8 cellular contexts compared by ENCODE assay signal in genomic region chr11:8092587-8093424, GRCh38. TPM values are rescaled to one million over a fixed set of nuclear protein-coding genes. Genes with fewer than 3 reads are reported as not detected.
DNase-seq lines count a peak whose midpoint lies in the region; ATAC-seq, FAIRE-seq and TF ChIP-seq lines count a peak whose summit lies in the region.

No MANE protein-coding gene starts in this region.

- no peak overlapping the region for H3K4me2 ChIP-seq in DND-41 (ENCODE audit: insufficient read depth, low read length)
- no peak overlapping the region for H3K4me2 ChIP-seq in IMR-90 (ENCODE audit: low read depth, low read length)
- peak overlapping the region; percentile 34; the same call in 1 of the 2 replicates for H3K4me2 ChIP-seq in K562 (ENCODE audit: insufficient read depth, low read length)

- WGBS in IMR-90 (ENCODE audit: extremely low coverage in 2 of 2, insufficient read length in 1 of 2), 2 experiments, result 79% methylated on average over 5 of the region's 11 CpGs; no CpG with 5 or more reads in 1 of the 2 experiments
- WGBS in K562 (ENCODE audit: insufficient coverage, low coverage, missing lambda C conversion rate), result 3% methylated on average over 11 of the region's 11 CpGs

- H3K56ac ChIP-seq in IMR-90 (ENCODE audit: extremely low read depth, insufficient read depth, low read length), result no peak overlapping the region

- no peak overlapping the region for H3K18ac ChIP-seq in IMR-90 (ENCODE audit: low read depth, low read length)

- TF ChIP-seq POLR2A in IMR-90 (IDR thresholded peaks at IDR 0.05; ENCODE audit: low read depth, low read length), result no peak
- no peak for TF ChIP-seq POLR2A in K562 (conservative IDR thresholded peaks at IDR 0.05)

- H3K14ac ChIP-seq in IMR-90 (replicated peaks; ENCODE audit: low read depth, low read length), result no peak overlapping the region

- CTCF ChIA-PET in IMR-90 (lab: Yijun Ruan, JAX) (interaction anchor here (1.2 to 5.3 kb wide), 3 partner anchors 12 to 86 kb away, joined by 3 to 30 read pairs (median 4); no protein-coding TSS in a partner anchor), K562 (lab: Yijun Ruan, JAX; ENCODE audit: low intra/inter-chr PET ratio) (interaction anchor here (0.6 to 1.5 kb wide), 3 partner anchors 60 to 92 kb away, joined by 3 to 4 read pairs (median 3); no protein-coding TSS in a partner anchor)

- H3K27ac ChIP-seq in DND-41 (ENCODE audit: low read length) (no peak overlapping the region), IMR-90 (ENCODE audit: insufficient read depth, low read length) (no peak overlapping the region), K562 (ENCODE audit: extremely low read depth, low read depth, low read length) (no peak overlapping the region), kidney (ENCODE audit: low read depth in 2 of 2, low read length in 2 of 2) (peak overlapping the region in 1 of 2 donors; percentile 43)

- TF ChIP-seq CTCF in DND-41 (IDR thresholded peaks at IDR 0.05; ENCODE audit: borderline replicate concordance, extremely low read depth, low read length, poor library complexity, severe bottlenecking) (peak; percentile 56), IMR-90 (conservative IDR thresholded peaks at IDR 0.05; ENCODE audit: low read depth, low read length) (peak; percentile 73), K562 (IDR thresholded peaks at IDR 0.05 in 2 of 3, conservative IDR thresholded peaks at IDR 0.05 in 1 of 3; ENCODE audit: insufficient read depth in 2 of 3, low read depth in 1 of 3, low read length in 3 of 3) (peak; percentile 75 to 77 (median 75)), kidney (IDR thresholded peaks at IDR 0.05; ENCODE audit: borderline replicate concordance, extremely low read depth, insufficient read depth) (peak; percentile 73)

- no peak overlapping the region for H3K4me3 Mint-ChIP-seq in activated T-helper 2 cell treated with anti-CD3 and anti-CD28 coated beads, Interferon-gamma antibody, Interleukin-2, Interleukin-4, amounts not matched to agents 10 μg/mL and 5 μg/mL and 100 μg/mL, durations not matched to agents 14 hours and 24 hours and 36 hours (ENCODE audit: low read depth)

- no peaks in the 10 kb centered on the region for H3K4me1 Mint-ChIP-seq in activated T-helper 2 cell treated with anti-CD3 and anti-CD28 coated beads, Interferon-gamma antibody, Interleukin-2, Interleukin-4, amounts not matched to agents 10 μg/mL and 5 μg/mL and 100 μg/mL, durations not matched to agents 14 hours and 24 hours and 36 hours (ENCODE audit: low read depth)

- TF ChIP-seq RAD21 in IMR-90 (IDR thresholded peaks at IDR 0.05; ENCODE audit: low read length) (peak; percentile 59), K562 (CRISPR knock-in tag; conservative IDR thresholded peaks at IDR 0.05 in 1 of 2, IDR thresholded peaks at IDR 0.05 in 1 of 2) (peak; percentile 32 to 47)

- no peak overlapping the region for H2BK20ac ChIP-seq in IMR-90 (ENCODE audit: low read depth, low read length)

- no peak overlapping the region for H3K23ac ChIP-seq in IMR-90 (ENCODE audit: low read depth, low read length)

- FAIRE-seq in K562 (lab: Jason Lieb, UNC), result peak; percentile 82
- no peak for FAIRE-seq in kidney (lab: Jason Lieb, UNC)

- BruUV-seq in IMR-90 (replicated peaks; lab: Mats Ljungman, UMichigan) (no TSS peak), K562 (replicated peaks; lab: Mats Ljungman, UMichigan) (no TSS peak)

- no peak overlapping the region for H4K91ac ChIP-seq in IMR-90 (ENCODE audit: insufficient read depth, low read depth, low read length)

- H3K27ac Mint-ChIP-seq in activated T-helper 2 cell treated with anti-CD3 and anti-CD28 coated beads, Interferon-gamma antibody, Interleukin-2, Interleukin-4, amounts not matched to agents 10 μg/mL and 5 μg/mL and 100 μg/mL, durations not matched to agents 14 hours and 24 hours and 36 hours, result no peak overlapping the region

- 0 out of 2 replicates have a peak overlapping the region, but pooled peaks have one; percentile 48 for H2AFZ ChIP-seq in DND-41 (ENCODE audit: low read depth, low read length)
- peak overlapping the region; percentile 82 for H2AFZ ChIP-seq in IMR-90 (replicated peaks; ENCODE audit: low read length, poor library complexity)
- H2AFZ ChIP-seq in K562 (ENCODE audit: low read depth, low read length), result peak overlapping the region; percentile 87

- dilution Hi-C loops in IMR-90 (cut with HindIII; ENCODE audit: low sequenced_read_pairs, unreplicated experiment), result no loop called here

- H3K9me1 ChIP-seq in IMR-90 (ENCODE audit: insufficient read depth, low read length) (no peaks in the 10 kb centered on the region), K562 (ENCODE audit: control insufficient read depth, insufficient read depth, low read length) (no peaks in the 10 kb centered on the region)

- in situ Hi-C loops in IMR-90 (cut with MboI; ENCODE audit: low sequenced_read_pairs) (loop anchor here (10.0 to 25.0 kb wide), 3 partner anchors 58 to 406 kb away; no protein-coding TSS in a partner anchor), K562 (cut with MboI) (loop anchor here (10.0 kb wide), 1 partner anchor 198 kb away; no protein-coding TSS in a partner anchor)

- H2BK5ac ChIP-seq in IMR-90 (ENCODE audit: low read depth, low read length, poor library complexity, severe bottlenecking), result no peak overlapping the region

- no peak overlapping the region for H2AK5ac ChIP-seq in IMR-90 (ENCODE audit: low read depth, low read length)

- H3K79me1 ChIP-seq in IMR-90 (ENCODE audit: low read depth in 1 of 2, low read length in 2 of 2), result peaks cover 0 to 2% of the 10 kb centered on the region in 2 experiments; a peak in 1 of 4 replicates

- no peak for TF ChIP-seq EP300 in K562 (IDR thresholded peaks at IDR 0.05; ENCODE audit: low read length)

- peak overlapping the region in 1 of 2 experiments; percentile 61; a peak in 1 of 4 replicates for H4K8ac ChIP-seq in IMR-90 (ENCODE audit: low read depth in 2 of 2, low read length in 2 of 2)

- peak overlapping the region; percentile 23 for H2AK9ac ChIP-seq in IMR-90 (replicated peaks; ENCODE audit: low read depth, low read length, poor library complexity)

- H2BK15ac ChIP-seq in IMR-90 (ENCODE audit: low read depth, low read length), result no peak overlapping the region

- no peak overlapping the region for H3K9ac ChIP-seq in DND-41 (ENCODE audit: low read depth, low read length)
- H3K9ac ChIP-seq in IMR-90 (ENCODE audit: low read depth, low read length), result no peak overlapping the region
- no peak overlapping the region for H3K9ac ChIP-seq in K562 (ENCODE audit: insufficient read depth in 1 of 2, low read depth in 2 of 2, low read length in 2 of 2)
- H3K9ac ChIP-seq in kidney (ENCODE audit: low read length in 2 of 2), result peak overlapping the region in 1 of 2 donors; percentile 55

- H3K27me3 Mint-ChIP-seq in activated T-helper 2 cell treated with anti-CD3 and anti-CD28 coated beads, Interferon-gamma antibody, Interleukin-2, Interleukin-4, amounts not matched to agents 10 μg/mL and 5 μg/mL and 100 μg/mL, durations not matched to agents 14 hours and 24 hours and 36 hours (ENCODE audit: low read depth), result no peaks in the 10 kb centered on the region

- H3K9me3 Mint-ChIP-seq in activated T-helper 2 cell treated with anti-CD3 and anti-CD28 coated beads, Interferon-gamma antibody, Interleukin-2, Interleukin-4, amounts not matched to agents 10 μg/mL and 5 μg/mL and 100 μg/mL, durations not matched to agents 14 hours and 24 hours and 36 hours, result no peaks in the 10 kb centered on the region

- H3K79me2 ChIP-seq in DND-41 (ENCODE audit: insufficient read depth, low read length), result no peaks in the 10 kb centered on the region
- H3K79me2 ChIP-seq in K562 (ENCODE audit: control insufficient read depth, insufficient read depth, low read length), result no peaks in the 10 kb centered on the region

- H4K20me1 ChIP-seq in DND-41 (ENCODE audit: insufficient read depth, low read length), result no peaks in the 10 kb centered on the region; the same call in 1 of the 2 replicates
- peaks cover 10% of the 10 kb centered on the region; the same call in 1 of the 2 replicates for H4K20me1 ChIP-seq in IMR-90 (ENCODE audit: insufficient read depth, low read length)
- no peaks in the 10 kb centered on the region for H4K20me1 ChIP-seq in K562 (replicated peaks; ENCODE audit: control insufficient read depth, insufficient read depth, low read length)

- H3K9me3 ChIP-seq in DND-41 (ENCODE audit: insufficient read depth, low read length, severe bottlenecking) (no peaks in the 10 kb centered on the region), IMR-90 (ENCODE audit: control insufficient read depth, insufficient read depth, low read length) (no peaks in the 10 kb centered on the region), K562 (replicated peaks; ENCODE audit: control insufficient read depth, insufficient read depth, low read depth, low read length) (no peaks in the 10 kb centered on the region), kidney (ENCODE audit: control insufficient read depth in 1 of 2, low read length in 2 of 2) (no peaks in the 10 kb centered on the region)

- H3K36me3 ChIP-seq in DND-41 (ENCODE audit: insufficient read depth, low read length) (no peaks in the 10 kb centered on the region), IMR-90 (ENCODE audit: control insufficient read depth, insufficient read depth, low read length) (peaks cover 16% of the 10 kb centered on the region), K562 (ENCODE audit: control insufficient read depth, insufficient read depth, low read length) (no peaks in the 10 kb centered on the region), kidney (ENCODE audit: control insufficient read depth in 1 of 2, insufficient read depth in 2 of 2, low read length in 2 of 2) (peaks cover 10 to 11% of the 10 kb centered on the region in 2 donors)

- POLR2A ChIA-PET in IMR-90 (lab: Charles Lee; ENCODE audit: unreplicated experiment), result no interaction called here
- POLR2A ChIA-PET in K562 (lab: Yijun Ruan, JAX), result interaction anchor here (0.6 to 1.7 kb wide), 2 partner anchors 12 to 14 kb away, joined by 3 to 4 read pairs; no protein-coding TSS in a partner anchor

- H2BK120ac ChIP-seq in IMR-90 (ENCODE audit: low read depth, low read length), result no peak overlapping the region

- no peak overlapping the region for H4K5ac ChIP-seq in IMR-90 (ENCODE audit: low read depth, low read length)

- no peaks in the 10 kb centered on the region for H3K4me1 ChIP-seq in DND-41 (ENCODE audit: insufficient read depth, low read length)
- H3K4me1 ChIP-seq in IMR-90 (ENCODE audit: control insufficient read depth, insufficient read depth, low read length), result peaks cover under 1% of the 10 kb centered on the region; the same call in 1 of the 2 replicates
- H3K4me1 ChIP-seq in K562 (replicated peaks in 1 of 2; ENCODE audit: control insufficient read depth in 2 of 2, insufficient read depth in 2 of 2, low read length in 2 of 2), result peaks cover 0 to 3% of the 10 kb centered on the region in 2 experiments; a peak in 2 of 5 replicates
- H3K4me1 ChIP-seq in kidney (ENCODE audit: control insufficient read depth in 1 of 2, insufficient read depth in 1 of 2, low read depth in 1 of 2, low read length in 2 of 2), result peaks cover 12 to 15% of the 10 kb centered on the region in 2 donors

- intact Hi-C loops in IMR-90 (cut with micrococcal nuclease), result loop anchor here (1.0 to 10.0 kb wide), 3 partner anchors 60 to 418 kb away; partner anchors contain the start of gene CYB5R2
- intact Hi-C loops in K562 (cut with micrococcal nuclease), result loop anchor here (1.0 to 10.0 kb wide), 3 partner anchors 87 to 996 kb away; partner anchors contain the start of gene OVCH2
- intact Hi-C loops in kidney (cut with DNase I), result loop anchor here (10.0 kb wide), 1 partner anchor 58 kb away; no protein-coding TSS in a partner anchor
- intact Hi-C loops in activated T-helper 2 cell treated with anti-CD3 and anti-CD28 coated beads, Interferon-gamma antibody, Interleukin-2, Interleukin-4, amounts not matched to agents 10 μg/mL and 5 μg/mL and 100 μg/mL, durations not matched to agents 14 hours and 24 hours and 36 hours (cut with micrococcal nuclease), result no loop called here

- H3K4ac ChIP-seq in IMR-90 (ENCODE audit: low read depth, low read length), result no peak overlapping the region

- H3K27me3 ChIP-seq in DND-41 (ENCODE audit: insufficient read depth, low read length, poor library complexity) (no peaks in the 10 kb centered on the region), IMR-90 (ENCODE audit: control insufficient read depth, insufficient read depth, low read length) (no peaks in the 10 kb centered on the region), K562 (ENCODE audit: control insufficient read depth in 2 of 2, insufficient read depth in 2 of 2, low read length in 2 of 2) (peaks cover 0 to 51% of the 10 kb centered on the region in 2 experiments; a peak in 3 of 5 replicates)

- H3K4me3 ChIP-seq in DND-41 (ENCODE audit: low read depth in 1 of 2, low read length in 2 of 2), result no peak overlapping the region
- H3K4me3 ChIP-seq in IMR-90 (ENCODE audit: insufficient read depth, low read depth, low read length), result no peak overlapping the region
- no peak overlapping the region for H3K4me3 ChIP-seq in K562
- H3K4me3 ChIP-seq in kidney (ENCODE audit: low read length in 2 of 2), result no peak overlapping the region

- H3K36me3 Mint-ChIP-seq in activated T-helper 2 cell treated with anti-CD3 and anti-CD28 coated beads, Interferon-gamma antibody, Interleukin-2, Interleukin-4, amounts not matched to agents 10 μg/mL and 5 μg/mL and 100 μg/mL, durations not matched to agents 14 hours and 24 hours and 36 hours (ENCODE audit: low read depth), result no peaks in the 10 kb centered on the region

- peak; percentile 48 for DNase-seq in DND-41
- peak; percentile 66 for DNase-seq in IMR-90
- peak; percentile 74 for DNase-seq in RKO (ENCODE audit: low spot score)
- peak; percentile 73 to 88 (median 82) for DNase-seq in K562 (ENCODE audit: extremely low read depth in 1 of 4, low spot score in 3 of 4)
- DNase-seq in kidney, result no peak
- DNase-seq in stimulated activated CD4-positive, alpha-beta T cell treated with anti-CD3 and anti-CD28 coated beads, Interleukin-4, amount 100 ng/mL, for 4 hours, result peak; percentile 15 to 33
- no peak for DNase-seq in activated T-helper 2 cell treated with anti-CD3 and anti-CD28 coated beads, Interferon-gamma antibody, Interleukin-2, Interleukin-4, amounts not matched to agents 10 μg/mL and 5 μg/mL and 100 μg/mL, durations not matched to agents 14 hours and 24 hours and 36 hours (ENCODE audit: low spot score)

- ATAC-seq in DND-41 (ENCODE audit: insufficient read depth, low read depth) (peak; percentile 77), GM21423 (IDR thresholded peaks at IDR 0.05; ENCODE audit: unreplicated experiment) (peak; percentile 79), IMR-90 (ENCODE audit: low read depth) (peak; percentile 97), K562 (peak; percentile 94)

RNA-seq across cellular contexts. Expression of gene TUB, which starts 11.8 kb away (rescaled TPM):
- total RNA-seq in IMR-90 (2012; rRNA removed) (10.8 and 12.9 TPM in 2 replicates), K562 (2014; rRNA removed) (not detected in 2 replicates), K562 (2014; rRNA removed; fragmentation: Illumina TruSeq; extraction: Trizol) (not detected in 2 replicates), K562 (2015; rRNA removed; fragmentation: Illumina TruSeq; extraction: Trizol) (not detected in 2 replicates), K562 (2021) (not detected in 2 replicates), kidney (6.8 TPM)
- polyA plus RNA-seq in IMR-90 (2012; rRNA removed) (11.5 and 11.8 TPM in 2 replicates), K562 (2011; rRNA removed) (not detected in 2 replicates), K562 (2014; fragmentation: Illumina TruSeq; extraction: Trizol) (not detected in 2 replicates), K562 (2014; fragmentation: Nextera tagmentation; extraction: Ambion mirVana) (not detected), K562 (2014; rRNA removed) (not detected in 2 replicates), kidney (ENCODE audit: insufficient read depth, low read depth, low replicate concordance) (5.9 TPM)
- 4.6 and 7.4 TPM in 2 replicates for polyA plus RNA-seq in IMR-90 (2012; cell fraction: cytosol; rRNA removed)
- 20.6 and 35.3 TPM in 2 replicates for polyA plus RNA-seq in IMR-90 (2012; cell fraction: nucleus; rRNA removed; ENCODE audit: low replicate concordance)
- not detected in 2 replicates for total RNA-seq in K562 (2011; cell fraction: chromatin; rRNA removed; ENCODE audit: low replicate concordance)
- total RNA-seq in K562 (2011; cell fraction: nucleolus; rRNA removed), result not detected in 2 replicates
- total RNA-seq in K562 (2011; cell fraction: nucleoplasm; rRNA removed), result not detected in 2 replicates
- polyA plus RNA-seq in K562 (2011; cell fraction: cytosol; rRNA removed), result 0.01 TPM in 1 of 2 replicates, not detected in the other
- 0.04 TPM in 1 of 2 replicates, not detected in the other for polyA plus RNA-seq in K562 (2011; cell fraction: nucleus; rRNA removed)
- polyA plus RNA-seq in K562 (2012), result 0.01 TPM in 1 of 2 replicates, not detected in the other
- polyA minus RNA-seq in K562 (2011; rRNA and poly(A)+ RNA removed), result not detected in 2 replicates
- polyA minus RNA-seq in K562 (2011; cell fraction: cytosol; rRNA and poly(A)+ RNA removed), result not detected in 2 replicates
- polyA minus RNA-seq in K562 (2011; cell fraction: nucleus; rRNA and poly(A)+ RNA removed), result not detected in 2 replicates
- 0.50 and 0.55 TPM in 2 replicates for total RNA-seq in activated T-helper 2 cell treated with anti-CD3 and anti-CD28 coated beads, Interferon-gamma antibody, Interleukin-2, Interleukin-4, amounts not matched to agents 10 μg/mL and 5 μg/mL and 100 μg/mL, durations not matched to agents 14 hours and 24 hours and 36 hours

Comparison
In these comparisons a context has a peak if more than half of its experiments do, and no peak if none do; other contexts are left out.
1. DNase-seq: peak in DND-41 (single experiment), IMR-90 (single experiment), RKO (single experiment), K562 (4 of 4) and stimulated activated CD4-positive, alpha-beta T cell treated with anti-CD3 and anti-CD28 coated beads, Interleukin-4, amount 100 ng/mL, for 4 hours (2 of 2); none in kidney (single experiment) and activated T-helper 2 cell treated with anti-CD3 and anti-CD28 coated beads, Interferon-gamma antibody, Interleukin-2, Interleukin-4, amounts not matched to agents 10 μg/mL and 5 μg/mL and 100 μg/mL, durations not matched to agents 14 hours and 24 hours and 36 hours (single experiment).
2. Peak in every context shown above with its lines, with median percentiles within 50 percentile points of each other: ATAC-seq, H2AFZ ChIP-seq and CTCF ChIP-seq.